In genomic region chr1:54052470-54052933, GRCh38 we compare ENCODE assay signal across 8 cellular contexts. TPM values are rescaled to one million over a fixed set of nuclear protein-coding genes. Genes with fewer than 3 reads are reported as not detected.
DNase-seq lines count a peak whose midpoint lies in the region; ATAC-seq and TF ChIP-seq lines count a peak whose summit lies in the region.

No MANE protein-coding gene starts in this region.

- POLR2A ChIA-PET in HEK293 (lab: Yijun Ruan, JAX): interaction anchor here (0.8 to 3.7 kb wide), 6 partner anchors 9 to 197 kb away, joined by 3 to 20 read pairs (median 4); partner anchors contain the start of genes IFT25 and LRRC42

- no peak for TF ChIP-seq CTCF in HEK293 (tag by site-specific recombination; IDR thresholded peaks at IDR 0.05)
- no peak for TF ChIP-seq CTCF in fibroblast of mammary gland (conservative IDR thresholded peaks at IDR 0.05; ENCODE audit: control insufficient read depth, insufficient read depth, low read depth, low read length)
- no peak for TF ChIP-seq CTCF in neural cell (IDR thresholded peaks at IDR 0.05; ENCODE audit: poor library complexity, severe bottlenecking)

- peak; percentile 3 for TF ChIP-seq RAD21 in neural cell (conservative IDR thresholded peaks at IDR 0.05)

- no peaks in the 10 kb centered on the region for H3K27me3 ChIP-seq in neural cell (ENCODE audit: insufficient read depth, low read depth, low read length)
- H3K27me3 ChIP-seq in aorta (ENCODE audit: control insufficient read depth in 1 of 2, insufficient read depth in 2 of 2, low read length in 1 of 2): no peaks in the 10 kb centered on the region

- CTCF ChIA-PET in HEK293 (lab: Yijun Ruan, JAX): interaction anchor here (0.6 to 1.1 kb wide), 4 partner anchors 12 to 99 kb away, joined by 3 to 7 read pairs (median 3); no protein-coding TSS in a partner anchor
- CTCF ChIA-PET in activated CD8-positive, alpha-beta memory T cell treated with anti-CD3 and anti-CD28 coated beads, Interleukin-2, amount 10 ng/mL, durations not matched to agents 7 days and 5 days (lab: Charles Lee): interaction anchor here (0.7 to 2.9 kb wide), 8 partner anchors 17 to 754 kb away, joined by 3 to 11 read pairs (median 4); partner anchors contain the start of genes IFT25 and LRRC42

- peaks cover 0 to 10% of the 10 kb centered on the region in 2 experiments; a peak in 2 of 3 replicates for H3K36me3 ChIP-seq in HEK293 (ENCODE audit: control insufficient read depth in 2 of 2, insufficient read depth in 1 of 2, low read length in 2 of 2)
- H3K36me3 ChIP-seq in neural cell (ENCODE audit: insufficient read depth, low read length): no peaks in the 10 kb centered on the region
- peaks cover 0 to 2% of the 10 kb centered on the region in 2 donors for H3K36me3 ChIP-seq in aorta (ENCODE audit: control insufficient read depth in 1 of 2, insufficient read depth in 2 of 2, low read length in 1 of 2)

- H3K27ac ChIP-seq in HEK293 (ENCODE audit: extremely low read depth, low read depth, low read length): peak overlapping the region; percentile 62
- peak overlapping the region; percentile 96 for H3K27ac ChIP-seq in neural cell (ENCODE audit: low read length)
- peak overlapping the region; percentile 3 to 99 for H3K27ac ChIP-seq in aorta (ENCODE audit: low read depth in 1 of 2, low read length in 2 of 2)

- H3K4me1 Mint-ChIP-seq in activated CD8-positive, alpha-beta memory T cell treated with anti-CD3 and anti-CD28 coated beads, Interleukin-2, amount 10 ng/mL, durations not matched to agents 7 days and 5 days: peaks cover 32% of the 10 kb centered on the region

- peak overlapping the region; percentile 96 for H3K9ac ChIP-seq in neural cell (ENCODE audit: low read length)

- H3F3A ChIP-seq in neural cell (ENCODE audit: insufficient read depth, low read length, poor library complexity, severe bottlenecking): no peaks in the 10 kb centered on the region

- H3K4me2 ChIP-seq in neural cell (ENCODE audit: low read length): peak overlapping the region; percentile 87

- H3K27me3 Mint-ChIP-seq in activated CD8-positive, alpha-beta memory T cell treated with anti-CD3 and anti-CD28 coated beads, Interleukin-2, amount 10 ng/mL, durations not matched to agents 7 days and 5 days: no peaks in the 10 kb centered on the region

- ATAC-seq in activated CD8-positive, alpha-beta memory T cell treated with anti-CD3 and anti-CD28 coated beads, Interleukin-2, amount 10 ng/mL, durations not matched to agents 7 days and 5 days: peak; percentile 41
- ATAC-seq in aorta (ENCODE audit: low FRiP score): peak; percentile 30

- no peaks in the 10 kb centered on the region for H4K20me1 ChIP-seq in neural cell (ENCODE audit: insufficient read depth)

- H3K4me1 ChIP-seq in HEK293 (ENCODE audit: control insufficient read depth, insufficient read depth, low read length): peaks cover 10% of the 10 kb centered on the region
- peaks cover 0 to 1% of the 10 kb centered on the region in 2 donors for H3K4me1 ChIP-seq in aorta (ENCODE audit: control insufficient read depth in 1 of 2, insufficient read depth in 2 of 2, low read length in 2 of 2)

- DNase-seq in SKM-1 treated with dmso at 0.1 percent for 144 hours (lab: John Stamatoyannopoulos, UW; ENCODE audit: unreplicated experiment) (peak; percentile 3), SKM-1 (lab: John Stamatoyannopoulos, UW; ENCODE audit: unreplicated experiment) (no peak), NCI-H1105 treated with DMSO at 0.1 percent for 48 hours (lab: John Stamatoyannopoulos, UW) (peak; percentile 56), fibroblast of mammary gland (ENCODE audit: low read depth) (peak; percentile 15), aorta (peak in 1 of 2 donors; percentile 59)
- DNase-seq in activated CD8-positive, alpha-beta memory T cell treated with anti-CD3 and anti-CD28 coated beads, Interleukin-2, amount 10 ng/mL, durations not matched to agents 7 days and 5 days: peak; percentile 66

- intact Hi-C loops in aorta (cut with DNase I): loop anchor here in 1 of 2 donors (5.0 to 10.0 kb wide), 3 partner anchors 105 to 432 kb away; partner anchors contain the start of genes IFT25, LRRC42 and YIPF1

- TF ChIP-seq EP300 in neural cell (conservative IDR thresholded peaks at IDR 0.05; ENCODE audit: poor library complexity, severe bottlenecking): peak; percentile 12

- peaks cover 18% of the 10 kb centered on the region for H3K36me3 Mint-ChIP-seq in activated CD8-positive, alpha-beta memory T cell treated with anti-CD3 and anti-CD28 coated beads, Interleukin-2, amount 10 ng/mL, durations not matched to agents 7 days and 5 days

- H3K9me3 Mint-ChIP-seq in activated CD8-positive, alpha-beta memory T cell treated with anti-CD3 and anti-CD28 coated beads, Interleukin-2, amount 10 ng/mL, durations not matched to agents 7 days and 5 days (ENCODE audit: low read depth): no peaks in the 10 kb centered on the region

- H3K4me3 Mint-ChIP-seq in activated CD8-positive, alpha-beta memory T cell treated with anti-CD3 and anti-CD28 coated beads, Interleukin-2, amount 10 ng/mL, durations not matched to agents 7 days and 5 days: no peak overlapping the region

- H3K4me3 ChIP-seq in HEK293 (ENCODE audit: low read depth, low read length): peak overlapping the region; percentile 91
- H3K4me3 ChIP-seq in fibroblast of mammary gland (ENCODE audit: control insufficient read depth, low read depth, low read length): peak overlapping the region; percentile 68
- H3K4me3 ChIP-seq in neural cell (ENCODE audit: low read length): peak overlapping the region; percentile 83
- peak overlapping the region; percentile 79 to 82 for H3K4me3 ChIP-seq in aorta (ENCODE audit: low read length in 2 of 2)

- H3K27ac Mint-ChIP-seq in activated CD8-positive, alpha-beta memory T cell treated with anti-CD3 and anti-CD28 coated beads, Interleukin-2, amount 10 ng/mL, durations not matched to agents 7 days and 5 days: no peak overlapping the region

- H2AFZ ChIP-seq in neural cell (ENCODE audit: low read depth, low read length): peak overlapping the region; percentile 76

- 0% methylated on average over 23 of the region's 23 CpGs for WGBS in aorta, 2 donors

- peaks cover 45% of the 10 kb centered on the region for H3K79me2 ChIP-seq in neural cell (replicated peaks; ENCODE audit: insufficient read depth, low read length)

- H3K9me3 ChIP-seq in HEK293 (ENCODE audit: control insufficient read depth, insufficient read depth, low read depth, low read length): no peaks in the 10 kb centered on the region
- no peaks in the 10 kb centered on the region for H3K9me3 ChIP-seq in neural cell (ENCODE audit: low read length)
- H3K9me3 ChIP-seq in aorta (ENCODE audit: control insufficient read depth, low read length): no peaks in the 10 kb centered on the region

- no peaks in the 10 kb centered on the region for H3K9me2 ChIP-seq in neural cell (ENCODE audit: insufficient read depth, low read length)

TF ChIP-seq in HEK293, 187 proteins besides CTCF, POLR2A, EP300 and RAD21 (continues in another document):
- TF ChIP-seq SP2 (tag by site-specific recombination; IDR thresholded peaks at IDR 0.05) (peak; percentile 3), ZSCAN16 (tag by site-specific recombination; IDR thresholded peaks at IDR 0.05) (no peak), ZNF501 (tag by site-specific recombination; IDR thresholded peaks at IDR 0.05) (no peak), ZNF580 (tag by site-specific recombination; IDR thresholded peaks at IDR 0.05) (no peak; the same call in 1 of the 2 replicates), ZNF221 (tag by site-specific recombination; IDR thresholded peaks at IDR 0.05; ENCODE audit: borderline replicate concordance) (no peak), ZNF140 (tag by site-specific recombination; IDR thresholded peaks at IDR 0.05) (no peak), ZNF600 (tag by site-specific recombination; IDR thresholded peaks at IDR 0.05) (peak; percentile 45; the same call in 1 of the 2 replicates)

TF ChIP-seq in neural cell, 6 proteins besides CTCF, POLR2A, EP300 and RAD21 (continues in another document):
- TF ChIP-seq EZH2 (IDR thresholded peaks at IDR 0.05; ENCODE audit: borderline replicate concordance, insufficient read depth, low read length, poor library complexity, severe bottlenecking): no peak
- TF ChIP-seq, protein P1, sequence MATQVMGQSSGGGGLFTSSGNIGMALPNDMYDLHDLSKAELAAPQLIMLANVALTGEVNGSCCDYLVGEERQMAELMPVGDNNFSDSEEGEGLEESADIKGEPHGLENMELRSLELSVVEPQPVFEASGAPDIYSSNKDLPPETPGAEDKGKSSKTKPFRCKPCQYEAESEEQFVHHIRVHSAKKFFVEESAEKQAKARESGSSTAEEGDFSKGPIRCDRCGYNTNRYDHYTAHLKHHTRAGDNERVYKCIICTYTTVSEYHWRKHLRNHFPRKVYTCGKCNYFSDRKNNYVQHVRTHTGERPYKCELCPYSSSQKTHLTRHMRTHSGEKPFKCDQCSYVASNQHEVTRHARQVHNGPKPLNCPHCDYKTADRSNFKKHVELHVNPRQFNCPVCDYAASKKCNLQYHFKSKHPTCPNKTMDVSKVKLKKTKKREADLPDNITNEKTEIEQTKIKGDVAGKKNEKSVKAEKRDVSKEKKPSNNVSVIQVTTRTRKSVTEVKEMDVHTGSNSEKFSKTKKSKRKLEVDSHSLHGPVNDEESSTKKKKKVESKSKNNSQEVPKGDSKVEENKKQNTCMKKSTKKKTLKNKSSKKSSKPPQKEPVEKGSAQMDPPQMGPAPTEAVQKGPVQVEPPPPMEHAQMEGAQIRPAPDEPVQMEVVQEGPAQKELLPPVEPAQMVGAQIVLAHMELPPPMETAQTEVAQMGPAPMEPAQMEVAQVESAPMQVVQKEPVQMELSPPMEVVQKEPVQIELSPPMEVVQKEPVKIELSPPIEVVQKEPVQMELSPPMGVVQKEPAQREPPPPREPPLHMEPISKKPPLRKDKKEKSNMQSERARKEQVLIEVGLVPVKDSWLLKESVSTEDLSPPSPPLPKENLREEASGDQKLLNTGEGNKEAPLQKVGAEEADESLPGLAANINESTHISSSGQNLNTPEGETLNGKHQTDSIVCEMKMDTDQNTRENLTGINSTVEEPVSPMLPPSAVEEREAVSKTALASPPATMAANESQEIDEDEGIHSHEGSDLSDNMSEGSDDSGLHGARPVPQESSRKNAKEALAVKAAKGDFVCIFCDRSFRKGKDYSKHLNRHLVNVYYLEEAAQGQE (IDR thresholded peaks at IDR 0.05; ENCODE audit: borderline replicate concordance): peak; percentile 65

RNA-seq across cellular contexts. Expression of gene TMEM59, which starts 0.5 kb away (rescaled TPM):
- 100 to 1,000 TPM; 165 to 171 TPM for total RNA-seq in activated CD8-positive, alpha-beta memory T cell treated with anti-CD3 and anti-CD28 coated beads, Interleukin-2, amount 10 ng/mL, durations not matched to agents 7 days and 5 days
- polyA plus RNA-seq in neural cell: 303 and 328 TPM in 2 replicates
- polyA minus RNA-seq in neural cell: 188 and 210 TPM in 2 replicates
- total RNA-seq in aorta: 100 to 1,000 TPM; 294 to 356 TPM
- 100 to 1,000 TPM; 266 to 317 TPM for polyA plus RNA-seq in aorta

RNA-seq across cellular contexts. Expression of gene TCEANC2, which starts 0.9 kb away (rescaled TPM):
- 10 to 100 TPM; 11.8 to 13.1 TPM for total RNA-seq in activated CD8-positive, alpha-beta memory T cell treated with anti-CD3 and anti-CD28 coated beads, Interleukin-2, amount 10 ng/mL, durations not matched to agents 7 days and 5 days
- polyA plus RNA-seq in neural cell: 4.0 and 4.4 TPM in 2 replicates
- 7.3 and 8.3 TPM in 2 replicates for polyA minus RNA-seq in neural cell
- total RNA-seq in aorta: 1 to 10 TPM; 3.5 to 7.0 TPM
- polyA plus RNA-seq in aorta: 1 to 10 TPM; 2.6 TPM

RNA-seq across cellular contexts. Expression of gene LDLRAD1, which starts 34.5 kb away (rescaled TPM):
- not detected for total RNA-seq in activated CD8-positive, alpha-beta memory T cell treated with anti-CD3 and anti-CD28 coated beads, Interleukin-2, amount 10 ng/mL, durations not matched to agents 7 days and 5 days
- not detected in 2 replicates for polyA plus RNA-seq in neural cell
- polyA minus RNA-seq in neural cell: not detected in 2 replicates
- total RNA-seq in aorta: not detected
- not detected for polyA plus RNA-seq in aorta
